Comparison of ENCODE assay signal across 25 cellular contexts in genomic region chrX:42759881-42760280, GRCh38. TPM values are rescaled to one million over a fixed set of nuclear protein-coding genes. Genes with fewer than 3 reads are reported as not detected.
DNase-seq lines count a peak whose midpoint lies in the region; ATAC-seq, FAIRE-seq and TF ChIP-seq lines count a peak whose summit lies in the region.
"Had no signal": no experiment of that assay in that cellular context is flagged by ENCODE, and none has a peak within 500 bp of the region (broad histone marks: within the 10 kb centered on the region; RNA-seq: fewer than 3 reads in every experiment).

No MANE protein-coding gene starts in this region.

- ATAC-seq in pancreas = no peak
- no peak for ATAC-seq in left ventricle myocardium superior
- ATAC-seq: GM12878, GM23338 had no signal

- no peaks in the 10 kb centered on the region for H3K36me3 ChIP-seq in pancreas
- H3K36me3 ChIP-seq: BE2C; BLaER1 treated with 17β-estradiol and CSF1 and Interleukin-3, amounts not matched to agents 10 nM and 100 nM had no signal

- DNase-seq in AG10803 (ENCODE audit: low read depth) = peak; percentile 13
- DNase-seq in HFF-Myc (ENCODE audit: extremely low read depth, low read depth) = peak; percentile 26
- peak; percentile 53 for DNase-seq in fibroblast of mammary gland (ENCODE audit: low read depth)
- no peak for DNase-seq in pancreas
- no peak for DNase-seq in SK-N-DZ (ENCODE audit: low spot score)
- DNase-seq in GM13977 (ENCODE audit: low spot score) = no peak
- DNase-seq in left ventricle myocardium superior = no peak
- DNase-seq: AML-193; BE2C; CD4-positive, alpha-beta T cell; CD8-positive, alpha-beta memory T cell; DMS 273 treated with DMSO at 0.1 percent for 48 hours; DMS79; EL; GDM1; H9 had no signal

- peak; percentile 17 for FAIRE-seq in pancreas (lab: Jason Lieb, UNC)
- FAIRE-seq: A204.1, D721Med, GM12878 had no signal

- H3K27me3 ChIP-seq in pancreas = peaks cover 0 to 9% (median 0%) of the 10 kb centered on the region in 4 donors
- H3K27me3 ChIP-seq: BE2C had no signal

- in situ Hi-C loops in GM13977 (cut with MboI; ENCODE audit: low pct_unique_long_range_greater_than_20kb, low sequenced_read_pairs, unreplicated experiment) = no loop called here

- WGBS in pancreas, 2 donors = 79 to 98% methylated on average over 1 of the region's 1 CpG

- no peak overlapping the region for H3K4me3 ChIP-seq in AG10803 (ENCODE audit: low read length)
- H3K4me3 ChIP-seq in HFF-Myc (replicated peaks; ENCODE audit: low read depth, low read length) = no peak overlapping the region
- H3K4me3 ChIP-seq in fibroblast of mammary gland (ENCODE audit: control insufficient read depth, low read depth, low read length) = no peak overlapping the region
- H3K4me3 ChIP-seq in pancreas = no peak overlapping the region
- H3K4me3 ChIP-seq: BLaER1 treated with 17β-estradiol and CSF1 and Interleukin-3, amounts not matched to agents 10 nM and 100 nM; GM12878; GM23338 had no signal

- H3K9me3 ChIP-seq in pancreas = no peaks in the 10 kb centered on the region
- H3K9me3 ChIP-seq: BE2C had no signal

- intact Hi-C loops in pancreas (cut with DNase I) = no loop called here
- intact Hi-C loops in left ventricle myocardium superior (cut with micrococcal nuclease) = no loop called here

- no peaks in the 10 kb centered on the region for H3K4me1 ChIP-seq in pancreas
- H3K4me1 ChIP-seq: BE2C; BLaER1 treated with 17β-estradiol and CSF1 and Interleukin-3, amounts not matched to agents 10 nM and 100 nM had no signal

- no peak overlapping the region for H3K27ac ChIP-seq in pancreas
- H3K27ac ChIP-seq: 22Rv1; BLaER1 treated with 17β-estradiol and CSF1 and Interleukin-3, amounts not matched to agents 10 nM and 100 nM had no signal

- no peak for TF ChIP-seq CTCF in AG10803 (conservative IDR thresholded peaks at IDR 0.05; ENCODE audit: low read length)
- TF ChIP-seq CTCF in HFF-Myc (IDR thresholded peaks at IDR 0.05; ENCODE audit: low read depth, low read length, missing control alignments) = no peak
- no peak for TF ChIP-seq CTCF in fibroblast of mammary gland (conservative IDR thresholded peaks at IDR 0.05; ENCODE audit: control insufficient read depth, insufficient read depth, low read depth, low read length)
- no peak for TF ChIP-seq CTCF in pancreas (IDR thresholded peaks at IDR 0.05)
- TF ChIP-seq CTCF in GM13977 (IDR thresholded peaks at IDR 0.05; ENCODE audit: extremely low read depth, insufficient read depth, missing control alignments) = no peak

RNA-seq across cellular contexts. Expression of gene PPP1R2C, which starts 18.1 kb away (rescaled TPM):
- total RNA-seq in pancreas (not detected), left ventricle myocardium superior (not detected)
- not detected for polyA plus RNA-seq in pancreas
- not detected in 2 replicates for polyA plus RNA-seq in SK-N-DZ (2014; cell fraction: cytosol; rRNA removed)
- polyA plus RNA-seq in SK-N-DZ (2014; cell fraction: nucleus; rRNA removed) = not detected in 2 replicates
- total RNA-seq: CD4-positive, alpha-beta T cell; CD8-positive, alpha-beta memory T cell; GM12878; GM23338; H4; H9 had no signal
- polyA plus RNA-seq: AG04450, CD14-positive monocyte, GM12878, GM23338 had no signal

Comparison
In these comparisons a context has a peak if more than half of its experiments do, and no peak if none do; other contexts are left out.
1. DNase-seq: peak in AG10803 (single experiment), HFF-Myc (single experiment) and fibroblast of mammary gland (single experiment); none in pancreas (0 of 6), SK-N-DZ (single experiment), GM13977 (single experiment) and left ventricle myocardium superior (single experiment).